Comparison of ENCODE assay signal across 8 cellular contexts in genomic region chr16:57736419-57737281, GRCh38. TPM values are rescaled to one million over a fixed set of nuclear protein-coding genes. Genes with fewer than 3 reads are reported as not detected.
DNase-seq lines count a peak whose midpoint lies in the region; ATAC-seq lines count a peak whose summit lies in the region.

No MANE protein-coding gene starts in this region.

- H3K27ac ChIP-seq in caudate nucleus (ENCODE audit: low read depth, low read length): peak overlapping the region; percentile 33

- ATAC-seq in GM21825 (IDR thresholded peaks at IDR 0.05; ENCODE audit: unreplicated experiment): no peak
- no peak for ATAC-seq in GM19324 (IDR thresholded peaks at IDR 0.05; ENCODE audit: low FRiP score, unreplicated experiment)

- peak; percentile 82 for DNase-seq in EH (ENCODE audit: low read depth)
- DNase-seq in M059J (ENCODE audit: low read depth): peak; percentile 69
- DNase-seq in T-helper 9 cell: peak; percentile 30
- peak in 44 of 61 donors; percentile 14 to 88 (median 51) for DNase-seq in caudate nucleus (lab: John Stamatoyannopoulos, UW)
- peak; percentile 82 for DNase-seq in kidney glomerular epithelial cell (lab: John Stamatoyannopoulos, UW)
- peak; percentile 53 to 59 for DNase-seq in stimulated activated CD4-positive, alpha-beta T cell treated with anti-CD3 and anti-CD28 coated beads, Interleukin-2, amount 100 ng/mL, for 24 hours

RNA-seq across cellular contexts. Expression of gene KATNB1, which starts 1.1 kb away (rescaled TPM):
- total RNA-seq in M059J (2014; rRNA removed; shearing (Covaris generic)): 27.3 and 38.4 TPM in 2 replicates

RNA-seq across cellular contexts. Expression of gene DRC7, which starts 42.0 kb away (rescaled TPM):
- total RNA-seq in M059J (2014; rRNA removed; shearing (Covaris generic)): not detected in 2 replicates

Comparison
In these comparisons a context has a peak if more than half of its experiments do, and no peak if none do; other contexts are left out.
1. DNase-seq: peak in every context shown above with its lines; median percentile 82 in EH; 82 in kidney glomerular epithelial cell; 69 in M059J; 56 in stimulated activated CD4-positive, alpha-beta T cell treated with anti-CD3 and anti-CD28 coated beads, Interleukin-2, amount 100 ng/mL, for 24 hours; 51 in caudate nucleus; 30 in T-helper 9 cell.